ENCODE assay signal across 1 cellular context in the genomic region with DNA sequence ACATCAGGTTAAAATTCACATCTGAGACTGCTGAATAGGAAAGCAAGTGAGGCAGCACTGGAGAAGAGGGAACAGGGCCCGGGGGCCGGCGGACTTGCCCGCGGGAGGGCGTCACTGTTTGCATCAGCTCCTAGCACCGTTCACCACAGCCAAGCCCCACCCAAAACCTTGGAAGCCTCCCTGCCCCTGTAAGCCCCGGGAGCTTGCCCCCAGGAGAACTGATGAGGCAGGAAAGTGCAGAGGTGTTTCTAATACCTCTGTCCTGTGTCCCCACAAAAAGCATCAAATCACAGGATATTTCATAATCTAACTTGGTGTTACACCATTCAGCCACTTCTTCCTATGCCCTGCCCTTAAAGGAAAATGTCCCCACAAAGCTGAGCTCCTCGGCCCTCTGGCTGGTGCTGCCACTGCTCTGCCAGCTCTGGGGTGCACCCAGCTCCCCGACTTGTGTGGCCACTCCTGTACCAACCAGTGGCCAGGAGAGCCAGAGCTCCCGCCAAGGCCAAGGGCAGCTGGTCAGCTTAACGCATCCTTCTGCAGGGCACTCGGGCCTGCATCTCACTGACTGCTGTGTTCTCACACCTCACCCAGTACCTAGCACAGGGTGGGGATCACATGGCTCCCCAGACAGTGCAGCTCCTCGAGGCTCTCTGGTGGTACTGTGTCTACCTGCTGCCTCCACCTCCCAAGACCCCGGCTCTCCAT.
TF ChIP-seq lines count a peak whose summit lies in the region.

No MANE protein-coding gene starts in this region.

TF ChIP-seq in H1, 55 proteins besides CTCF, POLR2A, EP300 and RAD21:
- TF ChIP-seq, protein P1, sequence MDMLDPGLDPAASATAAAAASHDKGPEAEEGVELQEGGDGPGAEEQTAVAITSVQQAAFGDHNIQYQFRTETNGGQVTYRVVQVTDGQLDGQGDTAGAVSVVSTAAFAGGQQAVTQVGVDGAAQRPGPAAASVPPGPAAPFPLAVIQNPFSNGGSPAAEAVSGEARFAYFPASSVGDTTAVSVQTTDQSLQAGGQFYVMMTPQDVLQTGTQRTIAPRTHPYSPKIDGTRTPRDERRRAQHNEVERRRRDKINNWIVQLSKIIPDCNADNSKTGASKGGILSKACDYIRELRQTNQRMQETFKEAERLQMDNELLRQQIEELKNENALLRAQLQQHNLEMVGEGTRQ (IDR thresholded peaks at IDR 0.05; ENCODE audit: low read length), result no peak
- TF ChIP-seq CBX5 (IDR thresholded peaks at IDR 0.05; ENCODE audit: low read depth, low read length), result no peak
- TF ChIP-seq, protein P2, sequence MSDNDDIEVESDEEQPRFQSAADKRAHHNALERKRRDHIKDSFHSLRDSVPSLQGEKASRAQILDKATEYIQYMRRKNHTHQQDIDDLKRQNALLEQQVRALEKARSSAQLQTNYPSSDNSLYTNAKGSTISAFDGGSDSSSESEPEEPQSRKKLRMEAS (IDR thresholded peaks at IDR 0.05), result 0 out of 2 replicates have a peak, but pooled peaks have one; percentile 8
- TF ChIP-seq SP2 (IDR thresholded peaks at IDR 0.05; ENCODE audit: low read length), result no peak
- no peak for TF ChIP-seq TAF1 (IDR thresholded peaks at IDR 0.05; ENCODE audit: low read depth, low read length)
